2 cellular contexts compared by ENCODE assay signal in genomic region chr5:35443803-35444595, GRCh38.
TF ChIP-seq lines count a peak whose summit lies in the region.

No MANE protein-coding gene starts in this region.

TF ChIP-seq in HepG2, 621 proteins besides CTCF, POLR2A, EP300 and RAD21 (continued from another document):
- TF ChIP-seq ZNF574 (CRISPR knock-in tag; IDR thresholded peaks at IDR 0.05) = peak; percentile 65

TF ChIP-seq in SK-N-SH, 30 proteins besides CTCF, POLR2A, EP300 and RAD21 (continued from another document):
- no peak for TF ChIP-seq REST (IDR thresholded peaks at IDR 0.05; ENCODE audit: low read depth, low read length)
- TF ChIP-seq FOSL2 (IDR thresholded peaks at IDR 0.05; ENCODE audit: borderline replicate concordance, low read depth) = no peak
- TF ChIP-seq SMC3 (IDR thresholded peaks at IDR 0.05; ENCODE audit: low read depth, low read length) = no peak
- TF ChIP-seq FOXJ3 (CRISPR knock-in tag; IDR thresholded peaks at IDR 0.05) = no peak
- TF ChIP-seq EZH2phosphoT487 (IDR thresholded peaks at IDR 0.05; ENCODE audit: borderline replicate concordance, low read depth) = no peak
- TF ChIP-seq CHD2 (IDR thresholded peaks at IDR 0.05; ENCODE audit: low read length, partially characterized antibody) = no peak
- no peak for TF ChIP-seq GABPA (IDR thresholded peaks at IDR 0.05; ENCODE audit: low read depth)
- TF ChIP-seq ZBTB33 (IDR thresholded peaks at IDR 0.05; ENCODE audit: borderline replicate concordance, low read depth) = no peak
- no peak for TF ChIP-seq ELF1 (IDR thresholded peaks at IDR 0.05)
- TF ChIP-seq IRF3 (IDR thresholded peaks at IDR 0.05; ENCODE audit: low read depth, low read length) = no peak
- no peak for TF ChIP-seq JUND (IDR thresholded peaks at IDR 0.05)
- TF ChIP-seq USF2 (IDR thresholded peaks at IDR 0.05; ENCODE audit: borderline replicate concordance, low read depth, low read length) = no peak
- TF ChIP-seq NFIC (IDR thresholded peaks at IDR 0.05; ENCODE audit: borderline replicate concordance) = no peak
- no peak for TF ChIP-seq MAX (IDR thresholded peaks at IDR 0.05; ENCODE audit: low read depth)
TF ChIP-seq in SK-N-SH: peak in this region for 0.
